Comparison of ENCODE assay signal across 8 cellular contexts in the genomic region with DNA sequence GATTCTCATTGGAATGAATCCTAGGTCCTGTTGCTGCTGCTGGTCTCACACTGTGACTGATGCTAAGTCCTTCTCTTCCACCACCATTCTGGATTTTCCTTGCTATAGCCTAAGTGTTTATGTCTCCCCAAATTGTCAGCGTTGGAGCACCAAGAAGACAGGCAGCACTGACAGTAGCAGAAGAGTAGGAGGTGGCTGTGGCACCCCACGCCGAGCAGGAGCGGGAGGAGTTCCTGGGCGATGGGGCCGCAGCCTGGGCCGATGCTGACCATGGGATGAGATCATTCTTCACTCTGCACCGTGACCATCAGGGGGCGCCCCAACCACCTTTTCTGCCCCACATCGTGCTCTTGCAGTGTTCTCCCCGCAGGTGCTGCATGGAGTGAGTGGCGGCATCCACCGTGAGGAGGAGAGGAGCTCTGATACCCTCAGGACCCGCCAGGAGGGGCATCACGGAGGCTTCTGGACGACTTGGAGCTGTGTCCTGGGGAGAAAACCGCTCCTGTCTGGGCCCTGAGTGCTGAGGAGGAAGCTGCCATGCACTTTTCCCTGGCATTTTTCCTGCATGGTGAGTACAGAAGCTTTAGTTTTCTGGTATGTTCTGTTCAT. TPM values are rescaled to one million over a fixed set of nuclear protein-coding genes. Genes with fewer than 3 reads are reported as not detected.
A peak's percentile ranks its signal among the peaks of the same experiment; 100 is the strongest.
DNase-seq lines count a peak whose midpoint lies in the region; ATAC-seq and TF ChIP-seq lines count a peak whose summit lies in the region.

No MANE protein-coding gene starts in this region.

- CTCF ChIA-PET in BJ (lab: Yijun Ruan, JAX): interaction anchor here (0.6 to 2.0 kb wide), 23 partner anchors 10 to 217 kb away, joined by 3 to 10 read pairs (median 4); partner anchors contain the start of genes LRRC74B, LZTR1 and THAP7

- H3K36me3 ChIP-seq in BJ (ENCODE audit: control insufficient read depth, insufficient read depth, low read length) (no peaks in the 10 kb centered on the region), H7 (replicated peaks; ENCODE audit: control insufficient read depth, insufficient read depth, low read length) (no peaks in the 10 kb centered on the region)

- TF ChIP-seq CTCF in BJ (IDR thresholded peaks at IDR 0.05; ENCODE audit: insufficient read depth, low read depth, low read length): peak; percentile 75
- peak; percentile 53 to 91 (median 78) for TF ChIP-seq CTCF in dorsolateral prefrontal cortex (IDR thresholded peaks at IDR 0.05 in 54 of 56, conservative IDR thresholded peaks at IDR 0.05 in 2 of 56; ENCODE audit: low read depth in 1 of 56, partially characterized antibody in 56 of 56)

- DNase-seq in BJ (ENCODE audit: low read depth) (no peak), H7 (peak; percentile 93), NCI-H526 treated with DMSO at 0.1 percent for 48 hours (lab: John Stamatoyannopoulos, UW) (peak; percentile 53), dorsolateral prefrontal cortex (peak; percentile 63 to 91 (median 74)), lung microvascular endothelial cell (ENCODE audit: low read depth in 2 of 2) (peak; percentile 56 to 69)
- peak; percentile 71 for DNase-seq in activated CD4-positive, alpha-beta T cell treated with anti-CD3 and anti-CD28 coated beads, Interleukin-2, amount 50 U/mL, for 4 hours
- DNase-seq in stimulated activated CD8-positive, alpha-beta memory T cell treated with anti-CD3 and anti-CD28 coated beads, Interleukin-15, amount 100 ng/mL, for 24 hours (ENCODE audit: low read depth): peak; percentile 73

- POLR2A ChIA-PET in BJ (lab: Charles Lee): no interaction called here

- peak overlapping the region in 1 of 59 donors; percentile 36 for H3K27ac ChIP-seq in dorsolateral prefrontal cortex

- intact Hi-C loops in dorsolateral prefrontal cortex (cut with DNase I): no loop called here

- no peak for ATAC-seq in GM21717 (IDR thresholded peaks at IDR 0.05; ENCODE audit: unreplicated experiment)

- no peak overlapping the region for H3K4me3 ChIP-seq in BJ (ENCODE audit: low read depth, low read length)
- H3K4me3 ChIP-seq in H7 (ENCODE audit: insufficient read depth, low read depth, low read length): no peak overlapping the region
- peak overlapping the region in 50 of 59 donors; percentile 7 to 58 (median 40) for H3K4me3 ChIP-seq in dorsolateral prefrontal cortex

- H3K27me3 ChIP-seq in BJ (ENCODE audit: control insufficient read depth, insufficient read depth, low read length): no peaks in the 10 kb centered on the region
- peaks cover 4% of the 10 kb centered on the region; the same call in 1 of the 2 replicates for H3K27me3 ChIP-seq in H7 (ENCODE audit: control insufficient read depth, insufficient read depth, low read length)
- peaks cover 0 to 2% (median 0%) of the 10 kb centered on the region in 45 donors for H3K27me3 ChIP-seq in dorsolateral prefrontal cortex

RNA-seq across cellular contexts. Expression of gene LRRC74B, which starts 57.0 kb away (rescaled TPM):
- not detected in 2 replicates for polyA plus RNA-seq in BJ (2011; rRNA removed)
- not detected in 2 replicates for polyA minus RNA-seq in BJ (2011; rRNA and poly(A)+ RNA removed)
- total RNA-seq in H7 (2014; rRNA removed; shearing (Covaris generic)): not detected in 2 replicates
- total RNA-seq in dorsolateral prefrontal cortex (1 to 10 TPM in 4 of 120 experiments, under 1 TPM in 78, not detected in 38; 0.13 to 2.1 (median 0.39) TPM), lung microvascular endothelial cell (not detected in 2 replicates)

Comparison
In these comparisons a context has a peak if more than half of its experiments do, and no peak if none do; other contexts are left out.
1. H3K4me3 ChIP-seq: peak in dorsolateral prefrontal cortex (50 of 59); none in BJ (single experiment) and H7 (single experiment).